Comparison of ENCODE assay signal across 10 cellular contexts in the genomic region with DNA sequence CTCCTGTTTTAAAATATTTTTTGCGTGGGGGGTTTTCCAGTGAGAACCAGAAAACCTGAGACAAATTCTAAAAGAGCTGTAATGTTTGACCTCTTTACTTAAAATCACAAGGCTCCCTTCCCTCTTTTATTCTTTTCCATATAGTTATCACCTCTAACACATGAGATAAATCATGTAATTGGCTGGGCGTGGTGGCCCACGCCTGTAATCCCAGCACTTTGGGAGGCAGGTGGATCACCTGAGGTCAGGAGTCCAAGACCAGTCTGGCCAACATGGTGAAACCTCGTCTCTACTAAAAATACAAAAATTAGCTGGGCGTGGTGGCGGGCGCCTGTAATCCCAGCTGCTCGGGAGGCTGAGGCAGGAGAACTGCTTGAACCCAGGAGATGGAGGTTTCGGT. TPM values are rescaled to one million over a fixed set of nuclear protein-coding genes. Genes with fewer than 3 reads are reported as not detected.
DNase-seq lines count a peak whose midpoint lies in the region; ATAC-seq and TF ChIP-seq lines count a peak whose summit lies in the region.
"Not testable (repeated sequence)": the region's sequence is repeated elsewhere in the genome, so short reads cannot be mapped to it uniquely, and the experiment has no call there.
"Had no signal": no experiment of that assay in that cellular context is flagged by ENCODE, and none has a peak within 500 bp of the region (broad histone marks: within the 10 kb centered on the region; RNA-seq: fewer than 3 reads in every experiment).

No MANE protein-coding gene starts in this region.

- intact Hi-C loops in CD4-positive, alpha-beta memory T cell (cut with micrococcal nuclease); left colon (cut with DNase I, micrococcal nuclease); transverse colon (cut with DNase I; ENCODE audit: low total_unique reads): not testable (repeated sequence)
- intact Hi-C loops in activated T-helper 2 cell treated with anti-CD3 and anti-CD28 coated beads, Interferon-gamma antibody, Interleukin-2, Interleukin-4, amounts not matched to agents 10 μg/mL and 5 μg/mL and 100 μg/mL, durations not matched to agents 14 hours and 24 hours and 36 hours (cut with micrococcal nuclease): loop anchor here (5.0 kb wide), 1 partner anchor 44 kb away; no protein-coding TSS in a partner anchor

- H3K4me1 Mint-ChIP-seq in CD4-positive, alpha-beta memory T cell: peaks cover 21 to 47% (median 34%) of the 10 kb centered on the region in 4 donors
- H3K4me1 Mint-ChIP-seq in activated CD4-positive, alpha-beta T cell treated with anti-CD3 and anti-CD28 coated beads, Interleukin-2, amount 10 ng/mL, durations not matched to agents 7 days and 5 days: peaks cover 59% of the 10 kb centered on the region
- peaks cover 34% of the 10 kb centered on the region for H3K4me1 Mint-ChIP-seq in activated T-helper 2 cell treated with anti-CD3 and anti-CD28 coated beads, Interferon-gamma antibody, Interleukin-2, Interleukin-4, amounts not matched to agents 10 μg/mL and 5 μg/mL and 100 μg/mL, durations not matched to agents 14 hours and 24 hours and 36 hours (ENCODE audit: low read depth)
- peaks cover 42% of the 10 kb centered on the region for H3K4me1 Mint-ChIP-seq in activated naive CD8-positive, alpha-beta T cell treated with anti-CD3 and anti-CD28 coated beads, Interleukin-2, amount 10 ng/mL, durations not matched to agents 7 days and 5 days
- peaks cover 30 to 39% of the 10 kb centered on the region in 2 donors for H3K4me1 Mint-ChIP-seq in natural killer cell treated with Interleukin-12 subunit alpha and Interleukin-12 subunit beta and Interleukin-15 and Interleukin-18, amount 100 ng/mL, for 72 hours (ENCODE audit: low read depth in 2 of 2)

- H3K9me3 ChIP-seq in CD4-positive, alpha-beta memory T cell (ENCODE audit: control insufficient read depth in 1 of 2, low read length in 2 of 2); Peyer's patch; transverse colon: not testable (repeated sequence)

- CTCF ChIA-PET in CD4-positive, alpha-beta memory T cell (lab: Charles Lee; ENCODE audit: partially characterized antibody): interaction anchor here (0.7 to 4.2 kb wide), 6 partner anchors 9 to 67 kb away, joined by 3 to 31 read pairs (median 4); partner anchors contain the start of genes KRI1 and S1PR5
- CTCF ChIA-PET in activated CD4-positive, alpha-beta T cell treated with anti-CD3 and anti-CD28 coated beads, Interleukin-2, amount 10 ng/mL, durations not matched to agents 7 days and 5 days (lab: Charles Lee): interaction anchor here (1.0 to 2.0 kb wide), 3 partner anchors 13 to 133 kb away, joined by 3 to 4 read pairs (median 4); no protein-coding TSS in a partner anchor

- POLR2A ChIA-PET in CD4-positive, alpha-beta memory T cell (lab: Charles Lee; ENCODE audit: partially characterized antibody): interaction anchor here (1.2 to 7.0 kb wide), 2 partner anchors 15 to 53 kb away, joined by 3 to 128 read pairs; partner anchors contain the start of genes CDKN2D and KRI1
- POLR2A ChIA-PET in activated CD4-positive, alpha-beta T cell treated with anti-CD3 and anti-CD28 coated beads, Interleukin-2, amount 10 ng/mL, durations not matched to agents 7 days and 5 days (lab: Charles Lee): not testable (repeated sequence)
- POLR2A ChIA-PET in activated naive CD8-positive, alpha-beta T cell treated with anti-CD3 and anti-CD28 coated beads, Interleukin-2, amount 10 ng/mL, durations not matched to agents 7 days and 5 days (lab: Charles Lee): interaction anchor here (0.6 to 7.7 kb wide), 5 partner anchors 16 to 124 kb away, joined by 3 to 224 read pairs (median 6); partner anchors contain the start of genes CDKN2D and KRI1

- ATAC-seq in activated naive CD8-positive, alpha-beta T cell treated with anti-CD3 and anti-CD28 coated beads, Interleukin-2, amount 10 ng/mL, durations not matched to agents 7 days and 5 days (ENCODE audit: low read depth); natural killer cell treated with Interleukin-12 subunit alpha and Interleukin-12 subunit beta and Interleukin-15 and Interleukin-18, amount 100 ng/mL, for 72 hours: not testable (repeated sequence)
- peak; percentile 67 for ATAC-seq in left colon

- H3K4me1 ChIP-seq in CD4-positive, alpha-beta memory T cell (ENCODE audit: insufficient read depth, low read length): peaks cover 44% of the 10 kb centered on the region
- H3K4me1 ChIP-seq in Peyer's patch (peaks cover 0 to 44% (median 29%) of the 10 kb centered on the region in 4 donors), transverse colon (peaks cover 3 to 44% (median 13%) of the 10 kb centered on the region in 4 donors)

- peaks cover 54% of the 10 kb centered on the region for H3K36me3 ChIP-seq in CD4-positive, alpha-beta memory T cell (ENCODE audit: insufficient read depth, low read length)
- H3K36me3 ChIP-seq in Peyer's patch (peaks cover 0 to 94% (median 0%) of the 10 kb centered on the region in 3 donors), transverse colon (peaks cover 0 to 50% (median 17%) of the 10 kb centered on the region in 4 donors)

- TF ChIP-seq POLR2A in Peyer's patch (IDR thresholded peaks at IDR 0.05); transverse colon (IDR thresholded peaks at IDR 0.05): not testable (repeated sequence)

- 60 to 69% methylated on average over 4 to 9 of the region's 9 CpGs for WGBS in transverse colon (ENCODE audit: low coverage in 1 of 2), 2 donors

- DNase-seq in CD4-positive, alpha-beta memory T cell; Peyer's patch; activated CD4-positive, alpha-beta T cell treated with anti-CD3 and anti-CD28 coated beads, Interleukin-2, amount 10 ng/mL, durations not matched to agents 7 days and 5 days; activated T-helper 2 cell treated with anti-CD3 and anti-CD28 coated beads, Interferon-gamma antibody, Interleukin-2, Interleukin-4, amounts not matched to agents 10 μg/mL and 5 μg/mL and 100 μg/mL, durations not matched to agents 14 hours and 24 hours and 36 hours (ENCODE audit: low spot score); activated naive CD8-positive, alpha-beta T cell treated with anti-CD3 and anti-CD28 coated beads, Interleukin-2, amount 10 ng/mL, durations not matched to agents 7 days and 5 days; natural killer cell treated with Interleukin-12 subunit alpha and Interleukin-12 subunit beta and Interleukin-15 and Interleukin-18, amount 100 ng/mL, for 72 hours (ENCODE audit: low spot score): not testable (repeated sequence)
- DNase-seq in left colon (peak; percentile 52 to 54), transverse colon (peak; percentile 66)

- H3K9me3 Mint-ChIP-seq in CD4-positive, alpha-beta memory T cell; activated CD4-positive, alpha-beta T cell treated with anti-CD3 and anti-CD28 coated beads, Interleukin-2, amount 10 ng/mL, durations not matched to agents 7 days and 5 days; activated T-helper 2 cell treated with anti-CD3 and anti-CD28 coated beads, Interferon-gamma antibody, Interleukin-2, Interleukin-4, amounts not matched to agents 10 μg/mL and 5 μg/mL and 100 μg/mL, durations not matched to agents 14 hours and 24 hours and 36 hours; activated naive CD8-positive, alpha-beta T cell treated with anti-CD3 and anti-CD28 coated beads, Interleukin-2, amount 10 ng/mL, durations not matched to agents 7 days and 5 days; natural killer cell treated with Interleukin-12 subunit alpha and Interleukin-12 subunit beta and Interleukin-15 and Interleukin-18, amount 100 ng/mL, for 72 hours: not testable (repeated sequence)

- not testable (repeated sequence) for H3K4me3 ChIP-seq in CD4-positive, alpha-beta memory T cell (ENCODE audit: low read length in 2 of 2); Peyer's patch; transverse colon

- not testable (repeated sequence) for H3K27ac ChIP-seq in CD4-positive, alpha-beta memory T cell (ENCODE audit: low read depth, low read length)
- peak overlapping the region in 3 of 4 donors; percentile 5 to 39 (median 5) for H3K27ac ChIP-seq in Peyer's patch
- H3K27ac ChIP-seq in transverse colon: peak overlapping the region; percentile 35 to 68 (median 56)

- H3K27me3 ChIP-seq in CD4-positive, alpha-beta memory T cell (ENCODE audit: insufficient read depth, low read length); Peyer's patch; transverse colon: not testable (repeated sequence)

- peak overlapping the region in 4 of 7 donors; percentile 22 to 79 (median 55) for H3K27ac Mint-ChIP-seq in CD4-positive, alpha-beta memory T cell
- H3K27ac Mint-ChIP-seq in activated CD4-positive, alpha-beta T cell treated with anti-CD3 and anti-CD28 coated beads, Interleukin-2, amount 10 ng/mL, durations not matched to agents 7 days and 5 days: peak overlapping the region; percentile 36
- H3K27ac Mint-ChIP-seq in activated T-helper 2 cell treated with anti-CD3 and anti-CD28 coated beads, Interferon-gamma antibody, Interleukin-2, Interleukin-4, amounts not matched to agents 10 μg/mL and 5 μg/mL and 100 μg/mL, durations not matched to agents 14 hours and 24 hours and 36 hours: peak overlapping the region; percentile 46
- H3K27ac Mint-ChIP-seq in activated naive CD8-positive, alpha-beta T cell treated with anti-CD3 and anti-CD28 coated beads, Interleukin-2, amount 10 ng/mL, durations not matched to agents 7 days and 5 days: peak overlapping the region; percentile 61
- H3K27ac Mint-ChIP-seq in natural killer cell treated with Interleukin-12 subunit alpha and Interleukin-12 subunit beta and Interleukin-15 and Interleukin-18, amount 100 ng/mL, for 72 hours: peak overlapping the region; percentile 90 to 96

- TF ChIP-seq CTCF in Peyer's patch (IDR thresholded peaks at IDR 0.05); transverse colon (IDR thresholded peaks at IDR 0.05): not testable (repeated sequence)

- not testable (repeated sequence) for H3K4me3 Mint-ChIP-seq in CD4-positive, alpha-beta memory T cell; activated CD4-positive, alpha-beta T cell treated with anti-CD3 and anti-CD28 coated beads, Interleukin-2, amount 10 ng/mL, durations not matched to agents 7 days and 5 days; activated T-helper 2 cell treated with anti-CD3 and anti-CD28 coated beads, Interferon-gamma antibody, Interleukin-2, Interleukin-4, amounts not matched to agents 10 μg/mL and 5 μg/mL and 100 μg/mL, durations not matched to agents 14 hours and 24 hours and 36 hours (ENCODE audit: low read depth); activated naive CD8-positive, alpha-beta T cell treated with anti-CD3 and anti-CD28 coated beads, Interleukin-2, amount 10 ng/mL, durations not matched to agents 7 days and 5 days; natural killer cell treated with Interleukin-12 subunit alpha and Interleukin-12 subunit beta and Interleukin-15 and Interleukin-18, amount 100 ng/mL, for 72 hours

- H3K27me3 Mint-ChIP-seq in CD4-positive, alpha-beta memory T cell; activated CD4-positive, alpha-beta T cell treated with anti-CD3 and anti-CD28 coated beads, Interleukin-2, amount 10 ng/mL, durations not matched to agents 7 days and 5 days; activated T-helper 2 cell treated with anti-CD3 and anti-CD28 coated beads, Interferon-gamma antibody, Interleukin-2, Interleukin-4, amounts not matched to agents 10 μg/mL and 5 μg/mL and 100 μg/mL, durations not matched to agents 14 hours and 24 hours and 36 hours (ENCODE audit: low read depth); activated naive CD8-positive, alpha-beta T cell treated with anti-CD3 and anti-CD28 coated beads, Interleukin-2, amount 10 ng/mL, durations not matched to agents 7 days and 5 days; natural killer cell treated with Interleukin-12 subunit alpha and Interleukin-12 subunit beta and Interleukin-15 and Interleukin-18, amount 100 ng/mL, for 72 hours: not testable (repeated sequence)

- TF ChIP-seq EP300 in transverse colon (IDR thresholded peaks at IDR 0.05; ENCODE audit: low read depth): not testable (repeated sequence)

- in situ Hi-C loops in transverse colon (cut with MboI; ENCODE audit: low pct_ligation_motif_present in 1 of 4, low pct_unique_long_range_greater_than_20kb in 1 of 4, low sequenced_read_pairs in 3 of 4): not testable (repeated sequence)

- peaks cover 25 to 65% of the 10 kb centered on the region in 2 donors for H3K36me3 Mint-ChIP-seq in CD4-positive, alpha-beta memory T cell
- peaks cover 64% of the 10 kb centered on the region for H3K36me3 Mint-ChIP-seq in activated CD4-positive, alpha-beta T cell treated with anti-CD3 and anti-CD28 coated beads, Interleukin-2, amount 10 ng/mL, durations not matched to agents 7 days and 5 days (ENCODE audit: low read depth)
- H3K36me3 Mint-ChIP-seq in activated T-helper 2 cell treated with anti-CD3 and anti-CD28 coated beads, Interferon-gamma antibody, Interleukin-2, Interleukin-4, amounts not matched to agents 10 μg/mL and 5 μg/mL and 100 μg/mL, durations not matched to agents 14 hours and 24 hours and 36 hours (ENCODE audit: low read depth): peaks cover 77% of the 10 kb centered on the region
- peaks cover 44% of the 10 kb centered on the region for H3K36me3 Mint-ChIP-seq in activated naive CD8-positive, alpha-beta T cell treated with anti-CD3 and anti-CD28 coated beads, Interleukin-2, amount 10 ng/mL, durations not matched to agents 7 days and 5 days
- not testable (repeated sequence) for H3K36me3 Mint-ChIP-seq in natural killer cell treated with Interleukin-12 subunit alpha and Interleukin-12 subunit beta and Interleukin-15 and Interleukin-18, amount 100 ng/mL, for 72 hours

RNA-seq across cellular contexts. Expression of gene ATG4D, which starts 7.3 kb away (rescaled TPM):
- 10 to 100 TPM; 51.5 to 58.6 TPM for total RNA-seq in CD4-positive, alpha-beta memory T cell
- 10 to 100 TPM in 1 of 2 donors, 1 to 10 TPM in 1; 9.3 to 22.1 TPM for polyA plus RNA-seq in CD4-positive, alpha-beta memory T cell
- total RNA-seq in Peyer's patch (100 to 1,000 TPM in 3 of 4 donors, 10 to 100 TPM in 1; 36.3 to 169 (median 150) TPM), left colon (10 to 100 TPM; 87.0 to 93.9 TPM), transverse colon (100 to 1,000 TPM in 2 of 4 donors, 10 to 100 TPM in 2; 79.9 to 164 (median 100) TPM)
- 10 to 100 TPM; 40.0 to 41.4 TPM for total RNA-seq in activated CD4-positive, alpha-beta T cell treated with anti-CD3 and anti-CD28 coated beads, Interleukin-2, amount 10 ng/mL, durations not matched to agents 7 days and 5 days
- total RNA-seq in activated T-helper 2 cell treated with anti-CD3 and anti-CD28 coated beads, Interferon-gamma antibody, Interleukin-2, Interleukin-4, amounts not matched to agents 10 μg/mL and 5 μg/mL and 100 μg/mL, durations not matched to agents 14 hours and 24 hours and 36 hours: 34.1 and 37.2 TPM in 2 replicates
- 10 to 100 TPM; 50.4 to 66.6 TPM for total RNA-seq in activated naive CD8-positive, alpha-beta T cell treated with anti-CD3 and anti-CD28 coated beads, Interleukin-2, amount 10 ng/mL, durations not matched to agents 7 days and 5 days
- total RNA-seq in natural killer cell treated with Interleukin-12 subunit alpha and Interleukin-12 subunit beta and Interleukin-15 and Interleukin-18, amount 100 ng/mL, for 72 hours: 10 to 100 TPM; 67.4 to 71.0 TPM

RNA-seq across cellular contexts. Expression of gene KRI1, which starts 14.8 kb away (rescaled TPM):
- total RNA-seq in CD4-positive, alpha-beta memory T cell: 10 to 100 TPM; 72.7 to 73.0 TPM
- polyA plus RNA-seq in CD4-positive, alpha-beta memory T cell: 10 to 100 TPM in 1 of 2 donors, 1 to 10 TPM in 1; 3.2 to 36.3 TPM
- total RNA-seq in Peyer's patch (10 to 100 TPM; 16.3 to 97.4 (median 20.0) TPM), left colon (10 to 100 TPM; 12.9 to 14.9 TPM), transverse colon (10 to 100 TPM; 12.7 to 53.1 (median 27.9) TPM)
- 10 to 100 TPM; 68.1 to 78.4 TPM for total RNA-seq in activated CD4-positive, alpha-beta T cell treated with anti-CD3 and anti-CD28 coated beads, Interleukin-2, amount 10 ng/mL, durations not matched to agents 7 days and 5 days
- total RNA-seq in activated T-helper 2 cell treated with anti-CD3 and anti-CD28 coated beads, Interferon-gamma antibody, Interleukin-2, Interleukin-4, amounts not matched to agents 10 μg/mL and 5 μg/mL and 100 μg/mL, durations not matched to agents 14 hours and 24 hours and 36 hours: 66.7 and 69.5 TPM in 2 replicates
- total RNA-seq in activated naive CD8-positive, alpha-beta T cell treated with anti-CD3 and anti-CD28 coated beads, Interleukin-2, amount 10 ng/mL, durations not matched to agents 7 days and 5 days: 10 to 100 TPM; 76.2 to 85.4 TPM
- 10 to 100 TPM; 50.9 to 89.6 TPM for total RNA-seq in natural killer cell treated with Interleukin-12 subunit alpha and Interleukin-12 subunit beta and Interleukin-15 and Interleukin-18, amount 100 ng/mL, for 72 hours

RNA-seq across cellular contexts. Expression of gene CDKN2D, which starts 17.8 kb away (rescaled TPM):
- 10 to 100 TPM; 25.6 to 29.2 TPM for total RNA-seq in CD4-positive, alpha-beta memory T cell
- 100 to 1,000 TPM; 130 to 159 TPM for polyA plus RNA-seq in CD4-positive, alpha-beta memory T cell
- 1 to 10 TPM; 3.3 to 7.7 (median 6.4) TPM for total RNA-seq in Peyer's patch
- 10 to 100 TPM; 78.6 to 88.9 TPM for total RNA-seq in activated CD4-positive, alpha-beta T cell treated with anti-CD3 and anti-CD28 coated beads, Interleukin-2, amount 10 ng/mL, durations not matched to agents 7 days and 5 days
- 45.9 and 46.9 TPM in 2 replicates for total RNA-seq in activated T-helper 2 cell treated with anti-CD3 and anti-CD28 coated beads, Interferon-gamma antibody, Interleukin-2, Interleukin-4, amounts not matched to agents 10 μg/mL and 5 μg/mL and 100 μg/mL, durations not matched to agents 14 hours and 24 hours and 36 hours
- total RNA-seq in activated naive CD8-positive, alpha-beta T cell treated with anti-CD3 and anti-CD28 coated beads, Interleukin-2, amount 10 ng/mL, durations not matched to agents 7 days and 5 days: 10 to 100 TPM; 93.0 to 95.9 TPM
- 10 to 100 TPM in 1 of 2 donors, 1 to 10 TPM in 1; 9.3 to 12.5 TPM for total RNA-seq in left colon
- total RNA-seq in natural killer cell treated with Interleukin-12 subunit alpha and Interleukin-12 subunit beta and Interleukin-15 and Interleukin-18, amount 100 ng/mL, for 72 hours: 10 to 100 TPM; 28.0 to 33.9 TPM
- total RNA-seq in transverse colon: 10 to 100 TPM in 1 of 4 donors, 1 to 10 TPM in 3; 4.9 to 11.4 (median 7.1) TPM

RNA-seq across cellular contexts. Expression of gene S1PR5, which starts 33.8 kb away (rescaled TPM):
- total RNA-seq in CD4-positive, alpha-beta memory T cell: 1 to 10 TPM; 1.6 to 1.9 TPM
- polyA plus RNA-seq in CD4-positive, alpha-beta memory T cell: 1 to 10 TPM; 1.3 to 3.1 TPM
- total RNA-seq in Peyer's patch (not detected), left colon (under 1 TPM; 0.15 to 0.20 TPM), transverse colon (not detected)
- total RNA-seq in activated CD4-positive, alpha-beta T cell treated with anti-CD3 and anti-CD28 coated beads, Interleukin-2, amount 10 ng/mL, durations not matched to agents 7 days and 5 days: not detected
- total RNA-seq in activated T-helper 2 cell treated with anti-CD3 and anti-CD28 coated beads, Interferon-gamma antibody, Interleukin-2, Interleukin-4, amounts not matched to agents 10 μg/mL and 5 μg/mL and 100 μg/mL, durations not matched to agents 14 hours and 24 hours and 36 hours: 0.23 TPM in 1 of 2 replicates, not detected in the other
- total RNA-seq in activated naive CD8-positive, alpha-beta T cell treated with anti-CD3 and anti-CD28 coated beads, Interleukin-2, amount 10 ng/mL, durations not matched to agents 7 days and 5 days: 1 to 10 TPM; 3.3 to 4.7 TPM
- total RNA-seq in natural killer cell treated with Interleukin-12 subunit alpha and Interleukin-12 subunit beta and Interleukin-15 and Interleukin-18, amount 100 ng/mL, for 72 hours: 10 to 100 TPM in 1 of 2 donors, 1 to 10 TPM in 1; 5.1 to 16.3 TPM
- total RNA-seq: HT-29 had no signal

RNA-seq across cellular contexts. Expression of gene AP1M2, which starts 36.1 kb away (rescaled TPM):
- total RNA-seq in CD4-positive, alpha-beta memory T cell: not detected
- not detected for polyA plus RNA-seq in CD4-positive, alpha-beta memory T cell
- 100 to 1,000 TPM in 1 of 4 donors, 10 to 100 TPM in 3; 60.2 to 102 (median 82.5) TPM for total RNA-seq in Peyer's patch
- not detected for total RNA-seq in activated CD4-positive, alpha-beta T cell treated with anti-CD3 and anti-CD28 coated beads, Interleukin-2, amount 10 ng/mL, durations not matched to agents 7 days and 5 days
- total RNA-seq in activated T-helper 2 cell treated with anti-CD3 and anti-CD28 coated beads, Interferon-gamma antibody, Interleukin-2, Interleukin-4, amounts not matched to agents 10 μg/mL and 5 μg/mL and 100 μg/mL, durations not matched to agents 14 hours and 24 hours and 36 hours: not detected in 2 replicates
- total RNA-seq in activated naive CD8-positive, alpha-beta T cell treated with anti-CD3 and anti-CD28 coated beads, Interleukin-2, amount 10 ng/mL, durations not matched to agents 7 days and 5 days: not detected
- total RNA-seq in left colon: 100 to 1,000 TPM; 116 to 158 TPM
- total RNA-seq in natural killer cell treated with Interleukin-12 subunit alpha and Interleukin-12 subunit beta and Interleukin-15 and Interleukin-18, amount 100 ng/mL, for 72 hours: not detected
- total RNA-seq in transverse colon: 100 to 1,000 TPM in 1 of 4 donors, 10 to 100 TPM in 3; 22.8 to 111 (median 63.1) TPM
- total RNA-seq: CD8-positive, alpha-beta T cell had no signal

Comparison
In these comparisons a context has a peak if more than half of its experiments do, and no peak if none do; other contexts are left out.
1. H3K27ac Mint-ChIP-seq: peak in every context shown above with its lines; median percentile 93 in natural killer cell treated with Interleukin-12 subunit alpha and Interleukin-12 subunit beta and Interleukin-15 and Interleukin-18, amount 100 ng/mL, for 72 hours; 61 in activated naive CD8-positive, alpha-beta T cell treated with anti-CD3 and anti-CD28 coated beads, Interleukin-2, amount 10 ng/mL, durations not matched to agents 7 days and 5 days; 55 in CD4-positive, alpha-beta memory T cell; 46 in activated T-helper 2 cell treated with anti-CD3 and anti-CD28 coated beads, Interferon-gamma antibody, Interleukin-2, Interleukin-4, amounts not matched to agents 10 μg/mL and 5 μg/mL and 100 μg/mL, durations not matched to agents 14 hours and 24 hours and 36 hours; 36 in activated CD4-positive, alpha-beta T cell treated with anti-CD3 and anti-CD28 coated beads, Interleukin-2, amount 10 ng/mL, durations not matched to agents 7 days and 5 days.